21 cellular contexts compared by ENCODE assay signal in genomic region chr2:18841248-18842150, GRCh38.
"Had no signal": no experiment of that assay in that cellular context is flagged by ENCODE, and none has a peak within 500 bp of the region (broad histone marks: within the 10 kb centered on the region; RNA-seq: fewer than 3 reads in every experiment).

No MANE protein-coding gene starts in this region.

- H3K9me3 ChIP-seq: SJCRH30 had no signal

- ATAC-seq: K562, SK-N-SH treated with all-trans-retinoic acid at 6 μM for 48 hours had no signal

- DNase-seq: Kasumi-1, MM.1S, NCI-H1092 treated with DMSO at 0.1 percent for 48 hours, NCI-H1436, NCI-H1694, NCI-H187 treated with DMSO at 0.1 percent for 48 hours, NCI-H2029 treated with DMSO at 0.1 percent for 48 hours, NCI-H2171, NCI-H226, NCI-H446, NCI-H510A, NCI-H524 treated with DMSO at 0.1 percent for 48 hours, NCI-H69, NCI-H774, RPMI8226, SHP77 treated with DMSO at 0.1 percent for 48 hours, SJCRH30 had no signal

- H3K4me3 Mint-ChIP-seq: IgD-negative memory B cell had no signal

- H3K27ac ChIP-seq: KMS-11, SJCRH30 had no signal

- H3K27me3 Mint-ChIP-seq: IgD-negative memory B cell had no signal

- H3K4me1 Mint-ChIP-seq: IgD-negative memory B cell had no signal

- H3K36me3 ChIP-seq: SJCRH30 had no signal

- H3K27me3 ChIP-seq: SJCRH30 had no signal

- H3K4me1 ChIP-seq: SJCRH30 had no signal

- H3K27ac Mint-ChIP-seq: IgD-negative memory B cell had no signal

- H3K4me3 ChIP-seq: K562, SJCRH30 had no signal
